ENCODE assay signal across 2 cellular contexts in genomic region chr22:50153756-50154140, GRCh38.
TF ChIP-seq lines count a peak whose summit lies in the region.

No MANE protein-coding gene starts in this region.

TF ChIP-seq in SK-N-SH, 30 proteins besides CTCF, POLR2A, EP300 and RAD21 (continued from another document):
- TF ChIP-seq IRF3 (IDR thresholded peaks at IDR 0.05; ENCODE audit: low read depth, low read length), result no peak
- TF ChIP-seq FOXM1 (IDR thresholded peaks at IDR 0.05; ENCODE audit: low read depth), result no peak
- TF ChIP-seq RCOR1 (IDR thresholded peaks at IDR 0.05; ENCODE audit: low read length), result no peak
- no peak for TF ChIP-seq TAF1 (IDR thresholded peaks at IDR 0.05; ENCODE audit: borderline replicate concordance, low read depth, low read length)
- no peak for TF ChIP-seq GABPA (IDR thresholded peaks at IDR 0.05; ENCODE audit: low read depth)
- no peak for TF ChIP-seq USF2 (IDR thresholded peaks at IDR 0.05; ENCODE audit: borderline replicate concordance, low read depth, low read length)
- TF ChIP-seq FOXJ3 (CRISPR knock-in tag; IDR thresholded peaks at IDR 0.05), result no peak
- TF ChIP-seq POLR2AphosphoS5 (IDR thresholded peaks at IDR 0.05; ENCODE audit: low read depth, low read length), result no peak
- no peak for TF ChIP-seq MXI1 (IDR thresholded peaks at IDR 0.05; ENCODE audit: low read depth, low read length)
- TF ChIP-seq EZH2phosphoT487 (IDR thresholded peaks at IDR 0.05; ENCODE audit: borderline replicate concordance, low read depth), result no peak

TF ChIP-seq in SK-N-SH treated with all-trans-retinoic acid at 6 μM for 48 hours, 23 proteins besides CTCF, POLR2A, EP300 and RAD21 (continued from another document):
- TF ChIP-seq, protein P1, sequence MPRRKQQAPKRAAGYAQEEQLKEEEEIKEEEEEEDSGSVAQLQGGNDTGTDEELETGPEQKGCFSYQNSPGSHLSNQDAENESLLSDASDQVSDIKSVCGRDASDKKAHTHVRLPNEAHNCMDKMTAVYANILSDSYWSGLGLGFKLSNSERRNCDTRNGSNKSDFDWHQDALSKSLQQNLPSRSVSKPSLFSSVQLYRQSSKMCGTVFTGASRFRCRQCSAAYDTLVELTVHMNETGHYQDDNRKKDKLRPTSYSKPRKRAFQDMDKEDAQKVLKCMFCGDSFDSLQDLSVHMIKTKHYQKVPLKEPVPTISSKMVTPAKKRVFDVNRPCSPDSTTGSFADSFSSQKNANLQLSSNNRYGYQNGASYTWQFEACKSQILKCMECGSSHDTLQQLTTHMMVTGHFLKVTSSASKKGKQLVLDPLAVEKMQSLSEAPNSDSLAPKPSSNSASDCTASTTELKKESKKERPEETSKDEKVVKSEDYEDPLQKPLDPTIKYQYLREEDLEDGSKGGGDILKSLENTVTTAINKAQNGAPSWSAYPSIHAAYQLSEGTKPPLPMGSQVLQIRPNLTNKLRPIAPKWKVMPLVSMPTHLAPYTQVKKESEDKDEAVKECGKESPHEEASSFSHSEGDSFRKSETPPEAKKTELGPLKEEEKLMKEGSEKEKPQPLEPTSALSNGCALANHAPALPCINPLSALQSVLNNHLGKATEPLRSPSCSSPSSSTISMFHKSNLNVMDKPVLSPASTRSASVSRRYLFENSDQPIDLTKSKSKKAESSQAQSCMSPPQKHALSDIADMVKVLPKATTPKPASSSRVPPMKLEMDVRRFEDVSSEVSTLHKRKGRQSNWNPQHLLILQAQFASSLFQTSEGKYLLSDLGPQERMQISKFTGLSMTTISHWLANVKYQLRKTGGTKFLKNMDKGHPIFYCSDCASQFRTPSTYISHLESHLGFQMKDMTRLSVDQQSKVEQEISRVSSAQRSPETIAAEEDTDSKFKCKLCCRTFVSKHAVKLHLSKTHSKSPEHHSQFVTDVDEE (CRISPR knock-in tag; IDR thresholded peaks at IDR 0.05), result no peak
- TF ChIP-seq GLIS3 (CRISPR knock-in tag; IDR thresholded peaks at IDR 0.05) (no peak), BACH2 (CRISPR knock-in tag; IDR thresholded peaks at IDR 0.05; ENCODE audit: borderline replicate concordance) (no peak), TOX (CRISPR knock-in tag; IDR thresholded peaks at IDR 0.05; ENCODE audit: borderline replicate concordance) (no peak), ESRRG (CRISPR knock-in tag; IDR thresholded peaks at IDR 0.05) (no peak), ARNTL (CRISPR knock-in tag; IDR thresholded peaks at IDR 0.05; ENCODE audit: borderline replicate concordance, low read depth) (no peak)
- TF ChIP-seq, protein P2, sequence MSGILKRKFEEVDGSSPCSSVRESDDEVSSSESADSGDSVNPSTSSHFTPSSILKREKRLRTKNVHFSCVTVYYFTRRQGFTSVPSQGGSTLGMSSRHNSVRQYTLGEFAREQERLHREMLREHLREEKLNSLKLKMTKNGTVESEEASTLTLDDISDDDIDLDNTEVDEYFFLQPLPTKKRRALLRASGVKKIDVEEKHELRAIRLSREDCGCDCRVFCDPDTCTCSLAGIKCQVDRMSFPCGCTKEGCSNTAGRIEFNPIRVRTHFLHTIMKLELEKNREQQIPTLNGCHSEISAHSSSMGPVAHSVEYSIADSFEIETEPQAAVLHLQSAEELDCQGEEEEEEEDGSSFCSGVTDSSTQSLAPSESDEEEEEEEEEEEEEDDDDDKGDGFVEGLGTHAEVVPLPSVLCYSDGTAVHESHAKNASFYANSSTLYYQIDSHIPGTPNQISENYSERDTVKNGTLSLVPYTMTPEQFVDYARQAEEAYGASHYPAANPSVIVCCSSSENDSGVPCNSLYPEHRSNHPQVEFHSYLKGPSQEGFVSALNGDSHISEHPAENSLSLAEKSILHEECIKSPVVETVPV (CRISPR knock-in tag; IDR thresholded peaks at IDR 0.05), result no peak
- TF ChIP-seq, protein P3, sequence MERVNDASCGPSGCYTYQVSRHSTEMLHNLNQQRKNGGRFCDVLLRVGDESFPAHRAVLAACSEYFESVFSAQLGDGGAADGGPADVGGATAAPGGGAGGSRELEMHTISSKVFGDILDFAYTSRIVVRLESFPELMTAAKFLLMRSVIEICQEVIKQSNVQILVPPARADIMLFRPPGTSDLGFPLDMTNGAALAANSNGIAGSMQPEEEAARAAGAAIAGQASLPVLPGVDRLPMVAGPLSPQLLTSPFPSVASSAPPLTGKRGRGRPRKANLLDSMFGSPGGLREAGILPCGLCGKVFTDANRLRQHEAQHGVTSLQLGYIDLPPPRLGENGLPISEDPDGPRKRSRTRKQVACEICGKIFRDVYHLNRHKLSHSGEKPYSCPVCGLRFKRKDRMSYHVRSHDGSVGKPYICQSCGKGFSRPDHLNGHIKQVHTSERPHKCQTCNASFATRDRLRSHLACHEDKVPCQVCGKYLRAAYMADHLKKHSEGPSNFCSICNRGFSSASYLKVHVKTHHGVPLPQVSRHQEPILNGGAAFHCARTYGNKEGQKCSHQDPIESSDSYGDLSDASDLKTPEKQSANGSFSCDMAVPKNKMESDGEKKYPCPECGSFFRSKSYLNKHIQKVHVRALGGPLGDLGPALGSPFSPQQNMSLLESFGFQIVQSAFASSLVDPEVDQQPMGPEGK (CRISPR knock-in tag; IDR thresholded peaks at IDR 0.05; ENCODE audit: borderline replicate concordance), result no peak
